19 cellular contexts compared by ENCODE assay signal in genomic region chr4:2250003-2250763, GRCh38. TPM values are rescaled to one million over a fixed set of nuclear protein-coding genes. Genes with fewer than 3 reads are reported as not detected.
DNase-seq lines count a peak whose midpoint lies in the region; ATAC-seq, FAIRE-seq and TF ChIP-seq lines count a peak whose summit lies in the region.
"Had no signal": no experiment of that assay in that cellular context is flagged by ENCODE, and none has a peak within 500 bp of the region (broad histone marks: within the 10 kb centered on the region; RNA-seq: fewer than 3 reads in every experiment).

No MANE protein-coding gene starts in this region.

- H3K4me3 Mint-ChIP-seq in osteocyte (ENCODE audit: unreplicated experiment): no peak overlapping the region
- H3K4me3 Mint-ChIP-seq in GM23338: no peak overlapping the region
- H3K4me3 Mint-ChIP-seq: immature natural killer cell; stimulated activated naive B cell treated with anti-CD40 and anti-IgM and Interleukin-4, amounts not matched to agents 10 μg/mL and 1 μg/mL and 100 μg/mL, for 72 hours; T-cell had no signal

- H3K36me3 ChIP-seq in K562 (ENCODE audit: control insufficient read depth, insufficient read depth, low read length): no peaks in the 10 kb centered on the region
- no peaks in the 10 kb centered on the region for H3K36me3 ChIP-seq in GM23338 (ENCODE audit: insufficient read depth)

- no peak overlapping the region for H3K27ac Mint-ChIP-seq in osteocyte (ENCODE audit: unreplicated experiment)
- no peak overlapping the region for H3K27ac Mint-ChIP-seq in GM23338
- H3K27ac Mint-ChIP-seq: stimulated activated naive B cell treated with anti-CD40 and anti-IgM and Interleukin-4, amounts not matched to agents 10 μg/mL and 1 μg/mL and 100 μg/mL, for 72 hours; T-cell had no signal

- TF ChIP-seq POLR2A in K562 (conservative IDR thresholded peaks at IDR 0.05): no peak

- BruUV-seq in K562 (replicated peaks; lab: Mats Ljungman, UMichigan): no TSS peak

- peaks cover 23% of the 10 kb centered on the region for H3K36me3 Mint-ChIP-seq in osteocyte (ENCODE audit: unreplicated experiment)
- peaks cover 5% of the 10 kb centered on the region; the same call in 2 of the 3 replicates for H3K36me3 Mint-ChIP-seq in GM23338 (ENCODE audit: low read depth)

- DNase-seq in activated CD8-positive, alpha-beta memory T cell treated with anti-CD3 and anti-CD28 coated beads, Interleukin-2, amount 50 U/mL, for 4 hours: peak; percentile 11
- no peak for DNase-seq in activated CD8-positive, alpha-beta memory T cell treated with anti-CD3 and anti-CD28 coated beads for 24 hours
- peak; percentile 6 for DNase-seq in D721Med (ENCODE audit: insufficient read length, low spot score)
- DNase-seq in K562 (ENCODE audit: extremely low read depth in 1 of 4, low spot score in 3 of 4): no peak
- DNase-seq in osteocyte (ENCODE audit: extremely low spot score, unreplicated experiment): peak; percentile 83
- no peak for DNase-seq in GM23338 (ENCODE audit: low spot score)
- DNase-seq in Ammon's horn (ENCODE audit: low spot score): no peak
- DNase-seq: immature natural killer cell, NCI-H1092, nucleus accumbens, RPMI8226 had no signal

- no peak for FAIRE-seq in D721Med (lab: Jason Lieb, UNC)
- FAIRE-seq in K562 (lab: Jason Lieb, UNC): no peak
- FAIRE-seq: colon, GM12878 had no signal

- H3K9me3 ChIP-seq in K562 (replicated peaks; ENCODE audit: control insufficient read depth, insufficient read depth, low read depth, low read length): no peaks in the 10 kb centered on the region
- H3K9me3 ChIP-seq: gastroesophageal sphincter, upper lobe of left lung had no signal

- no peaks in the 10 kb centered on the region for H3K9me2 ChIP-seq in GM23338 (ENCODE audit: insufficient read depth)

- no peaks in the 10 kb centered on the region for H3K79me2 ChIP-seq in K562 (ENCODE audit: control insufficient read depth, insufficient read depth, low read length)
- no peaks in the 10 kb centered on the region for H3K79me2 ChIP-seq in GM23338 (replicated peaks; ENCODE audit: insufficient read depth)

- H3K9ac ChIP-seq in K562 (ENCODE audit: insufficient read depth in 1 of 2, low read depth in 2 of 2, low read length in 2 of 2): no peak overlapping the region

- H3K4me1 Mint-ChIP-seq in osteocyte (ENCODE audit: unreplicated experiment): peaks cover 4% of the 10 kb centered on the region
- H3K4me1 Mint-ChIP-seq in GM23338: peaks cover 15% of the 10 kb centered on the region

- POLR2A ChIA-PET in K562 (lab: Yijun Ruan, JAX): interaction anchor here (1.0 to 2.4 kb wide), 4 partner anchors 8 to 15 kb away, joined by 3 to 9 read pairs (median 5); partner anchors contain the start of genes HAUS3, MXD4 and POLN

- in situ Hi-C loops in K562 (cut with MboI): no loop called here

- H3K27me3 ChIP-seq in K562 (ENCODE audit: control insufficient read depth in 2 of 2, insufficient read depth in 2 of 2, low read length in 2 of 2): no peaks in the 10 kb centered on the region
- no peaks in the 10 kb centered on the region for H3K27me3 ChIP-seq in GM23338 (ENCODE audit: insufficient read depth)
- H3K27me3 ChIP-seq: gastroesophageal sphincter, upper lobe of left lung had no signal

- TF ChIP-seq CTCF in D721Med (IDR thresholded peaks at IDR 0.05; ENCODE audit: insufficient read depth, missing control alignments): no peak
- no peak for TF ChIP-seq CTCF in K562 (IDR thresholded peaks at IDR 0.05 in 2 of 3, conservative IDR thresholded peaks at IDR 0.05 in 1 of 3; ENCODE audit: insufficient read depth in 2 of 3, low read depth in 1 of 3, low read length in 3 of 3)
- no peak for TF ChIP-seq CTCF in osteocyte (IDR thresholded peaks at IDR 0.05)
- no peak for TF ChIP-seq CTCF in GM23338 (conservative IDR thresholded peaks at IDR 0.05; ENCODE audit: low read depth in 2 of 2)

- no peak for TF ChIP-seq EP300 in K562 (IDR thresholded peaks at IDR 0.05; ENCODE audit: low read length)

- intact Hi-C loops in K562 (cut with micrococcal nuclease): no loop called here

- no peaks in the 10 kb centered on the region for H3K9me3 Mint-ChIP-seq in osteocyte (ENCODE audit: unreplicated experiment)
- peaks cover 5% of the 10 kb centered on the region for H3K9me3 Mint-ChIP-seq in GM23338
- H3K9me3 Mint-ChIP-seq: immature natural killer cell; stimulated activated naive B cell treated with anti-CD40 and anti-IgM and Interleukin-4, amounts not matched to agents 10 μg/mL and 1 μg/mL and 100 μg/mL, for 72 hours; T-cell had no signal

- WGBS in K562 (ENCODE audit: insufficient coverage, low coverage, missing lambda C conversion rate): 83% methylated on average over 31 of the region's 31 CpGs

- H3K4me1 ChIP-seq in K562 (replicated peaks in 1 of 2; ENCODE audit: control insufficient read depth in 2 of 2, insufficient read depth in 2 of 2, low read length in 2 of 2): peaks cover 0 to 77% of the 10 kb centered on the region in 2 experiments; a peak in 3 of 5 replicates
- H3K4me1 ChIP-seq in GM23338 (ENCODE audit: insufficient read depth): peaks cover 5% of the 10 kb centered on the region; the same call in 1 of the 2 replicates

- H2AFZ ChIP-seq in K562 (ENCODE audit: low read depth, low read length) (no peak overlapping the region), GM23338 (no peak overlapping the region)

- H3K4me3 ChIP-seq in K562 (no peak overlapping the region), GM23338 (no peak overlapping the region)
- H3K4me3 ChIP-seq: gastroesophageal sphincter, GM12878, skin epidermis, upper lobe of left lung had no signal

- CTCF ChIA-PET in K562 (lab: Yijun Ruan, JAX; ENCODE audit: low intra/inter-chr PET ratio): interaction anchor here (0.7 kb wide), 1 partner anchor 196 kb away, joined by 7 read pairs; no protein-coding TSS in a partner anchor

- H4K20me1 ChIP-seq in K562 (replicated peaks; ENCODE audit: control insufficient read depth, insufficient read depth, low read length): no peaks in the 10 kb centered on the region; the same call in 1 of the 2 replicates
- H4K20me1 ChIP-seq in GM23338 (replicated peaks; ENCODE audit: insufficient read depth): no peaks in the 10 kb centered on the region

- H3F3A ChIP-seq in GM23338 (replicated peaks; ENCODE audit: low read depth): no peaks in the 10 kb centered on the region

- H3K4me2 ChIP-seq in K562 (ENCODE audit: insufficient read depth, low read length) (no peak overlapping the region), GM23338 (no peak overlapping the region)

- H3K27me3 Mint-ChIP-seq in osteocyte (ENCODE audit: unreplicated experiment) (no peaks in the 10 kb centered on the region), GM23338 (ENCODE audit: insufficient read depth, low read depth, poor library complexity) (peaks cover 3% of the 10 kb centered on the region)
- H3K27me3 Mint-ChIP-seq: stimulated activated naive B cell treated with anti-CD40 and anti-IgM and Interleukin-4, amounts not matched to agents 10 μg/mL and 1 μg/mL and 100 μg/mL, for 72 hours; T-cell had no signal

- no peak for TF ChIP-seq RAD21 in K562 (CRISPR knock-in tag; conservative IDR thresholded peaks at IDR 0.05 in 1 of 2, IDR thresholded peaks at IDR 0.05 in 1 of 2)

- no peak overlapping the region for H3K27ac ChIP-seq in K562 (ENCODE audit: extremely low read depth, low read depth, low read length)
- no peak overlapping the region for H3K27ac ChIP-seq in GM23338 (ENCODE audit: low read depth)
- H3K27ac ChIP-seq: gastroesophageal sphincter, skin epidermis had no signal

- no peaks in the 10 kb centered on the region for H3K9me1 ChIP-seq in K562 (ENCODE audit: control insufficient read depth, insufficient read depth, low read length)

- ATAC-seq in K562 (no peak), HG03196 (IDR thresholded peaks at IDR 0.05; ENCODE audit: unreplicated experiment) (no peak), GM23338 (no peak)
- ATAC-seq: gastroesophageal sphincter; GM12878; stimulated activated naive B cell treated with anti-CD40 and anti-IgM and Interleukin-4, amounts not matched to agents 10 μg/mL and 1 μg/mL and 100 μg/mL, for 72 hours; T-cell had no signal

RNA-seq across cellular contexts. Expression of gene HAUS3, which starts 8.3 kb away (rescaled TPM):
- total RNA-seq in K562 (2011; cell fraction: chromatin; rRNA removed; ENCODE audit: low replicate concordance): 10.9 and 54.8 TPM in 2 replicates
- 8.7 and 12.0 TPM in 2 replicates for total RNA-seq in K562 (2011; cell fraction: nucleolus; rRNA removed)
- total RNA-seq in K562 (2011; cell fraction: nucleoplasm; rRNA removed): 17.7 and 23.4 TPM in 2 replicates
- total RNA-seq in K562 (2014; rRNA removed) (14.9 and 15.8 TPM in 2 replicates), K562 (2014; rRNA removed; fragmentation: Illumina TruSeq; extraction: Trizol) (25.7 and 29.2 TPM in 2 replicates), K562 (2015; rRNA removed; fragmentation: Illumina TruSeq; extraction: Trizol) (20.1 and 22.3 TPM in 2 replicates), K562 (2021) (19.8 and 20.0 TPM in 2 replicates), osteocyte (10.2 and 11.7 TPM in 2 replicates)
- polyA plus RNA-seq in K562 (2011; rRNA removed) (15.3 and 21.5 TPM in 2 replicates), K562 (2014; fragmentation: Illumina TruSeq; extraction: Trizol) (18.7 and 22.3 TPM in 2 replicates), K562 (2014; fragmentation: Nextera tagmentation; extraction: Ambion mirVana) (1 to 10 TPM; 8.9 to 9.6 TPM), K562 (2014; rRNA removed) (22.8 and 25.0 TPM in 2 replicates), GM23338 (2016; fragmentation: Nextera tagmentation; extraction: Ambion mirVana) (16.3 and 21.4 TPM in 2 replicates)
- polyA plus RNA-seq in K562 (2011; cell fraction: cytosol; rRNA removed): 6.7 and 9.4 TPM in 2 replicates
- 15.3 and 17.4 TPM in 2 replicates for polyA plus RNA-seq in K562 (2011; cell fraction: nucleus; rRNA removed)
- 15.3 and 16.2 TPM in 2 replicates for polyA plus RNA-seq in K562 (2012)
- 12.1 and 15.7 TPM in 2 replicates for polyA minus RNA-seq in K562 (2011; rRNA and poly(A)+ RNA removed)
- polyA minus RNA-seq in K562 (2011; cell fraction: cytosol; rRNA and poly(A)+ RNA removed): 5.9 and 8.2 TPM in 2 replicates
- polyA minus RNA-seq in K562 (2011; cell fraction: nucleus; rRNA and poly(A)+ RNA removed): 8.5 and 14.3 TPM in 2 replicates
- total RNA-seq in GM23338 (2014; rRNA removed; shearing (Covaris generic)): 23.7 and 36.0 TPM in 2 replicates

RNA-seq across cellular contexts. Expression of gene POLN, which starts 8.3 kb away (rescaled TPM):
- total RNA-seq in K562 (2011; cell fraction: chromatin; rRNA removed; ENCODE audit: low replicate concordance): 3.2 and 4.6 TPM in 2 replicates
- total RNA-seq in K562 (2011; cell fraction: nucleolus; rRNA removed): 0.33 and 0.39 TPM in 2 replicates
- 0.37 and 1.5 TPM in 2 replicates for total RNA-seq in K562 (2011; cell fraction: nucleoplasm; rRNA removed)
- total RNA-seq in K562 (2014; rRNA removed): 0.09 and 0.16 TPM in 2 replicates
- total RNA-seq in K562 (2014; rRNA removed; fragmentation: Illumina TruSeq; extraction: Trizol): 0.47 and 0.70 TPM in 2 replicates
- total RNA-seq in K562 (2015; rRNA removed; fragmentation: Illumina TruSeq; extraction: Trizol): 0.72 and 0.91 TPM in 2 replicates
- total RNA-seq in K562 (2021): 0.45 and 0.58 TPM in 2 replicates
- polyA plus RNA-seq in K562 (2011; rRNA removed): 0.54 and 0.70 TPM in 2 replicates
- 0.12 and 0.25 TPM in 2 replicates for polyA plus RNA-seq in K562 (2011; cell fraction: cytosol; rRNA removed)
- 0.40 and 1.5 TPM in 2 replicates for polyA plus RNA-seq in K562 (2011; cell fraction: nucleus; rRNA removed)
- 0.33 and 1.5 TPM in 2 replicates for polyA plus RNA-seq in K562 (2012)
- 0.15 and 0.33 TPM in 2 replicates for polyA plus RNA-seq in K562 (2014; fragmentation: Illumina TruSeq; extraction: Trizol)
- under 1 TPM; 0.08 to 0.25 TPM for polyA plus RNA-seq in K562 (2014; fragmentation: Nextera tagmentation; extraction: Ambion mirVana)
- polyA plus RNA-seq in K562 (2014; rRNA removed): 0.32 and 0.46 TPM in 2 replicates
- 1.2 and 2.1 TPM in 2 replicates for polyA minus RNA-seq in K562 (2011; rRNA and poly(A)+ RNA removed)
- polyA minus RNA-seq in K562 (2011; cell fraction: cytosol; rRNA and poly(A)+ RNA removed): 0.73 TPM in 1 of 2 replicates, not detected in the other
- polyA minus RNA-seq in K562 (2011; cell fraction: nucleus; rRNA and poly(A)+ RNA removed): 0.40 and 0.56 TPM in 2 replicates
- 3.8 and 4.2 TPM in 2 replicates for total RNA-seq in osteocyte
- 1.8 and 4.8 TPM in 2 replicates for total RNA-seq in GM23338 (2014; rRNA removed; shearing (Covaris generic))
- 1.8 and 4.0 TPM in 2 replicates for polyA plus RNA-seq in GM23338 (2016; fragmentation: Nextera tagmentation; extraction: Ambion mirVana)

RNA-seq across cellular contexts. Expression of gene MXD4, which starts 11.7 kb away (rescaled TPM):
- 28.6 and 67.2 TPM in 2 replicates for total RNA-seq in K562 (2011; cell fraction: chromatin; rRNA removed; ENCODE audit: low replicate concordance)
- 27.8 and 29.2 TPM in 2 replicates for total RNA-seq in K562 (2011; cell fraction: nucleolus; rRNA removed)
- total RNA-seq in K562 (2011; cell fraction: nucleoplasm; rRNA removed): 20.9 and 26.7 TPM in 2 replicates
- total RNA-seq in K562 (2014; rRNA removed) (8.8 and 11.2 TPM in 2 replicates), K562 (2014; rRNA removed; fragmentation: Illumina TruSeq; extraction: Trizol) (1.3 and 1.7 TPM in 2 replicates), K562 (2015; rRNA removed; fragmentation: Illumina TruSeq; extraction: Trizol) (5.9 and 6.1 TPM in 2 replicates), K562 (2021) (13.5 and 14.0 TPM in 2 replicates), osteocyte (74.9 and 81.5 TPM in 2 replicates)
- polyA plus RNA-seq in K562 (2011; rRNA removed) (9.1 and 14.4 TPM in 2 replicates), K562 (2014; fragmentation: Illumina TruSeq; extraction: Trizol) (4.4 and 7.0 TPM in 2 replicates), K562 (2014; fragmentation: Nextera tagmentation; extraction: Ambion mirVana) (under 1 TPM; 0.06 to 0.29 TPM), K562 (2014; rRNA removed) (8.9 and 10.2 TPM in 2 replicates), GM23338 (2016; fragmentation: Nextera tagmentation; extraction: Ambion mirVana) (6.9 and 11.5 TPM in 2 replicates)
- polyA plus RNA-seq in K562 (2011; cell fraction: cytosol; rRNA removed): 10.3 and 17.4 TPM in 2 replicates
- polyA plus RNA-seq in K562 (2011; cell fraction: nucleus; rRNA removed): 49.5 and 56.9 TPM in 2 replicates
- polyA plus RNA-seq in K562 (2012): 9.3 and 17.8 TPM in 2 replicates
- polyA minus RNA-seq in K562 (2011; rRNA and poly(A)+ RNA removed): 3.4 and 3.6 TPM in 2 replicates
- polyA minus RNA-seq in K562 (2011; cell fraction: cytosol; rRNA and poly(A)+ RNA removed): 4.6 and 8.3 TPM in 2 replicates
- polyA minus RNA-seq in K562 (2011; cell fraction: nucleus; rRNA and poly(A)+ RNA removed): 13.1 and 22.0 TPM in 2 replicates
- total RNA-seq in GM23338 (2014; rRNA removed; shearing (Covaris generic)): 19.9 and 26.4 TPM in 2 replicates

Comparison
In these comparisons a context has a peak if more than half of its experiments do, and no peak if none do; other contexts are left out.
1. DNase-seq: peak in activated CD8-positive, alpha-beta memory T cell treated with anti-CD3 and anti-CD28 coated beads, Interleukin-2, amount 50 U/mL, for 4 hours (single experiment), D721Med (single experiment) and osteocyte (single experiment); none in activated CD8-positive, alpha-beta memory T cell treated with anti-CD3 and anti-CD28 coated beads for 24 hours (single experiment), K562 (0 of 4), GM23338 (single experiment) and Ammon's horn (single experiment).